1 cellular context compared by ENCODE assay signal in the genomic region with DNA sequence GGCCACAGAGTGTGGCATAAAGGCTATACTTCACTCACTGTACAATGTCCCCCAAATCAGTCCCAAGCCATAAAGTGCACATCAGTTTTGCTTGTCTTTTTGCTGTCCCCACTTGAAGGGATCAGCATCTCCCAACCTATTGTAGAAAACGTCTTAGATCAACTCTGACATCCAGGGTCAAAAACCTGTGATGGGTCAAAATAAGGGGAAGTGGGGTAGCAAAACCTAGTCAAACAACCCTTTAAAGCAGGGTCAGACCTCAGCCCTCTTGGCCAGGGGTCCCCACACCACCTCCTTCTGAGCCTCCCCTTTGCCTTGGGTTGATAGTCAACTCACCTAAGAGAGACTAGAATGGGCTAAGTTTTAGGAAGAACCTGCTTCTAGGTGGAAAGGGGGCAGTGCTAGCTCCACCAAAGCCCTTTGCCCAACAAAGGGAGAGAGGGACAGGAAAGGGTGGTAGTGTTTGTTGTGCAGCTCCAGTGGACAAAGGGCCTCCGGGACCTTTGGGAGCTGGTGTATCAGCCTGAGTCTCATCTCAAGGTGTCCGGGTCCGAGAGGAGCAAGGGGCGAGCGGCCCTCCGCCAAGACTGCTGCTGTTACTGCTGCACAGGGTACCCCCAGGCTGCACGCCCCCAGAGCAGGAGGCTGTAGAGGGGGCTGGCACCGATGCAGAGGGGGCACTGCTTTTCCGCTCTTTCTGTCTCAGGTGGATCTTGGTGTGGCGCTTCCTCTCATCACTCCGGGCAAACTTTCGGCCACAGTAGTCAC.
A peak's percentile ranks its signal among the peaks of the same experiment; 100 is the strongest.
TF ChIP-seq lines count a peak whose summit lies in the region.

No MANE protein-coding gene starts in this region.

TF ChIP-seq in K562, 482 proteins besides CTCF, POLR2A, EP300 and RAD21:
- TF ChIP-seq, protein P1, sequence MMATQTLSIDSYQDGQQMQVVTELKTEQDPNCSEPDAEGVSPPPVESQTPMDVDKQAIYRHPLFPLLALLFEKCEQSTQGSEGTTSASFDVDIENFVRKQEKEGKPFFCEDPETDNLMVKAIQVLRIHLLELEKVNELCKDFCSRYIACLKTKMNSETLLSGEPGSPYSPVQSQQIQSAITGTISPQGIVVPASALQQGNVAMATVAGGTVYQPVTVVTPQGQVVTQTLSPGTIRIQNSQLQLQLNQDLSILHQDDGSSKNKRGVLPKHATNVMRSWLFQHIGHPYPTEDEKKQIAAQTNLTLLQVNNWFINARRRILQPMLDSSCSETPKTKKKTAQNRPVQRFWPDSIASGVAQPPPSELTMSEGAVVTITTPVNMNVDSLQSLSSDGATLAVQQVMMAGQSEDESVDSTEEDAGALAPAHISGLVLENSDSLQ (IDR thresholded peaks at IDR 0.05) = no peak
- TF ChIP-seq SPI1 (IDR thresholded peaks at IDR 0.05; ENCODE audit: borderline replicate concordance, low read depth, low read length) (peak; percentile 61; the same call in 1 of the 2 replicates), SMARCE1 (IDR thresholded peaks at IDR 0.05) (no peak)
